In the genomic region with DNA sequence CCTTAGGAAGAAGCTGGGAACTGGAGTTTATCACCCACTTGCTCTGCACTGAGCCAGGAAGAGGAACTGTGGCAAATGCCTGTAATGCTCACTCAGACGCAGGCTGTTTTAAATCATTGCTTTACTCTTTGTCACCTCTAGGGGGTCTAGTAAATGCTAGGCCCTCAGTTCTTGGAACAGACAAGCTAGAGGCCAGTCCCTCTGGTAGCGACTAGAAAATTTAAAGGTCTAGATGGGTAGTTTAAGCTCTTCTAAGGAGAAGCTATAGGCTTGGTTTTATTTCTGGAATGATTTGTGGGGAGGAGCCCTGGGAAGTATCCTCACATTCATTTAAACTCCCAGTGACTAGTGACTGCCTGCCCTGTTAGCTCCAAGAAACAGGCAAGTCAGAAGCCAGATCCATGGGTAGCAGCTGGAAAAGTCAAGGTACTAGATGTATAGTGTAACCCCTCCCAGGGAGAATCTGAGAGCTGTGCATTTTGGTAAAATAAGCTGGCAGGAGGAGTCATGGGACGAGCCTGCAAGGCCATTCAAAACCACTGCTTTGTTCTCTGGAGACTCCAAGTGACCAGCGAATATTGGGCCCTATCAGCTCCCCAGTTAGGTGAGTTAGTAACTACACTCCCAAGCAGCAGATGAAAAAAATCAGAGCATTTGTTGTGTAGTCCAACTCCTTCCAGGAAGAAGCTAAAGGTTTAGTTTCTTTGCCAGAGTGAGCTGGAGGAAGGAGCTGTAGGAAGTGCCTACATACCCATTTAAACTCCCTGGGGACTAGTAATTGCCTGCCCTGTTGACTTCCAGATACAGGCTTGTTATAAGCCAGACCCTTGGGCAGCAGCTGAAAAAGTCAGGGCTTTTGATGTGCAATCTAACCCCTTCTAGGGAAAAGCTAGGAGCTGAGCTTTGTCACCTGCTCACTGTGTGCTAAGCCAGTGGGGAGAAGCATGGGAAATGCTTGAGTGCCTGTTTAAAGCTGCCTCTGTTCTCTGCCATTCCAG, we compare ENCODE assay signal across 8 cellular contexts.
DNase-seq lines count a peak whose midpoint lies in the region; ATAC-seq and TF ChIP-seq lines count a peak whose summit lies in the region.

No MANE protein-coding gene starts in this region.

- no peaks in the 10 kb centered on the region for H3F3A ChIP-seq in SK-N-SH (replicated peaks; ENCODE audit: insufficient read depth)

- TF ChIP-seq EP300 in SK-N-SH (IDR thresholded peaks at IDR 0.05; ENCODE audit: borderline replicate concordance in 1 of 2, low read depth in 1 of 2, low read length in 1 of 2): no peak

- H3K9me2 ChIP-seq in SK-N-SH: no peaks in the 10 kb centered on the region

- DNase-seq in GM19238 (ENCODE audit: insufficient read length, low spot score) (peak; percentile 1), SK-N-SH (peak; percentile 46), type B pancreatic cell (ENCODE audit: extremely low spot score, unreplicated experiment) (no peak), NCI-H2227 treated with DMSO at 0.1 percent for 48 hours (lab: John Stamatoyannopoulos, UW) (no peak), NCI-H146 treated with DMSO at 0.1 percent for 48 hours (lab: John Stamatoyannopoulos, UW; ENCODE audit: unreplicated experiment) (no peak), vagina (ENCODE audit: extremely low spot score in 2 of 2) (no peak)

- H3K27me3 Mint-ChIP-seq in type B pancreatic cell: peaks cover 2% of the 10 kb centered on the region

- peaks cover 0 to 12% (median 10%) of the 10 kb centered on the region in 10 experiments; a peak in 15 of 20 replicates for H3K4me1 ChIP-seq in BLaER1 treated with 17β-estradiol and CSF1 and Interleukin-3, amounts not matched to agents 10 nM and 100 nM
- H3K4me1 ChIP-seq in SK-N-SH (ENCODE audit: control insufficient read depth in 1 of 2, insufficient read depth in 2 of 2, low read depth in 1 of 2, low read length in 1 of 2): no peaks in the 10 kb centered on the region; a peak in 1 of 4 replicates
- H3K4me1 ChIP-seq in vagina: no peaks in the 10 kb centered on the region

- no peaks in the 10 kb centered on the region for H3K36me3 ChIP-seq in BLaER1 treated with 17β-estradiol and CSF1 and Interleukin-3, amounts not matched to agents 10 nM and 100 nM
- H3K36me3 ChIP-seq in SK-N-SH (replicated peaks in 1 of 2; ENCODE audit: control insufficient read depth in 1 of 2, insufficient read depth in 2 of 2, low read length in 1 of 2): no peaks in the 10 kb centered on the region
- H3K36me3 ChIP-seq in vagina: no peaks in the 10 kb centered on the region

- no peaks in the 10 kb centered on the region for H4K20me1 ChIP-seq in BLaER1 treated with 17β-estradiol and CSF1 and Interleukin-3, amounts not matched to agents 10 nM and 100 nM
- H4K20me1 ChIP-seq in SK-N-SH (ENCODE audit: insufficient read depth): no peaks in the 10 kb centered on the region

- intact Hi-C loops in vagina (cut with DNase I): no loop called here

- no peak overlapping the region for H3K4me3 ChIP-seq in BLaER1 treated with 17β-estradiol and CSF1 and Interleukin-3, amounts not matched to agents 10 nM and 100 nM
- H3K4me3 ChIP-seq in SK-N-SH (ENCODE audit: low read depth in 2 of 2, low read length in 1 of 2) (no peak overlapping the region; a peak in 1 of 4 replicates), vagina (no peak overlapping the region)

- TF ChIP-seq CTCF in SK-N-SH (IDR thresholded peaks at IDR 0.05) (peak; percentile 56), type B pancreatic cell (conservative IDR thresholded peaks at IDR 0.05) (peak; percentile 67), vagina (IDR thresholded peaks at IDR 0.05) (no peak)

- TF ChIP-seq POLR2A in vagina (IDR thresholded peaks at IDR 0.05): no peak

- H2AFZ ChIP-seq in SK-N-SH (ENCODE audit: low read depth): no peak overlapping the region

- no peaks in the 10 kb centered on the region for H3K79me2 ChIP-seq in SK-N-SH (ENCODE audit: insufficient read depth)

- no peaks in the 10 kb centered on the region for H3K27me3 ChIP-seq in BLaER1 treated with 17β-estradiol and CSF1 and Interleukin-3, amounts not matched to agents 10 nM and 100 nM
- H3K27me3 ChIP-seq in SK-N-SH (ENCODE audit: insufficient read depth) (no peaks in the 10 kb centered on the region), vagina (no peaks in the 10 kb centered on the region)

- peaks cover 6% of the 10 kb centered on the region for H3K9me3 Mint-ChIP-seq in type B pancreatic cell

- peaks cover 6% of the 10 kb centered on the region for H3K36me3 Mint-ChIP-seq in type B pancreatic cell

- no peak for TF ChIP-seq RAD21 in SK-N-SH (IDR thresholded peaks at IDR 0.05; ENCODE audit: low read length)

- CTCF ChIA-PET in SK-N-SH (lab: Yijun Ruan, JAX): interaction anchor here (0.6 to 5.0 kb wide), 16 partner anchors 8 to 1340 kb away, joined by 3 to 27 read pairs (median 4); no protein-coding TSS in a partner anchor

- ATAC-seq in HG03135 (IDR thresholded peaks at IDR 0.05; ENCODE audit: unreplicated experiment): peak; percentile 92

- peak overlapping the region in 10 of 11 experiments; percentile 15 to 57 (median 44); a peak in 18 of 22 replicates for H3K4me2 ChIP-seq in BLaER1 treated with 17β-estradiol and CSF1 and Interleukin-3, amounts not matched to agents 10 nM and 100 nM
- H3K4me2 ChIP-seq in SK-N-SH: no peak overlapping the region

- no peak overlapping the region for H3K4me3 Mint-ChIP-seq in type B pancreatic cell

- H3K9ac ChIP-seq in BLaER1 treated with 17β-estradiol and CSF1 and Interleukin-3, amounts not matched to agents 10 nM and 100 nM: no peak overlapping the region
- no peak overlapping the region for H3K9ac ChIP-seq in SK-N-SH

- POLR2A ChIA-PET in SK-N-SH (lab: Yijun Ruan, JAX): no interaction called here

- WGBS in SK-N-SH (ENCODE audit: low lambda C conversion rate): 31% methylated on average over 4 of the region's 4 CpGs

- H3K9me3 ChIP-seq in BLaER1 treated with 17β-estradiol and CSF1 and Interleukin-3, amounts not matched to agents 10 nM and 100 nM (replicated peaks in 1 of 11): peaks cover 0 to 16% (median 5%) of the 10 kb centered on the region in 11 experiments; a peak in 10 of 22 replicates
- H3K9me3 ChIP-seq in SK-N-SH (0 out of 2 replicates have a peak, but pooled peaks cover 8% of the 10 kb centered on the region), vagina (no peaks in the 10 kb centered on the region)

- no peak overlapping the region for H3K27ac Mint-ChIP-seq in type B pancreatic cell

- H3K27ac ChIP-seq in BLaER1 treated with 17β-estradiol and CSF1 and Interleukin-3, amounts not matched to agents 10 nM and 100 nM: no peak overlapping the region
- H3K27ac ChIP-seq in SK-N-SH (ENCODE audit: low read depth in 2 of 2, low read length in 1 of 2) (no peak overlapping the region), vagina (no peak overlapping the region)

- H3K4me1 Mint-ChIP-seq in type B pancreatic cell (ENCODE audit: unreplicated experiment): peaks cover 24% of the 10 kb centered on the region

TF ChIP-seq in SK-N-SH, 30 proteins besides CTCF, POLR2A, EP300 and RAD21:
- no peak for TF ChIP-seq TAF1 (IDR thresholded peaks at IDR 0.05; ENCODE audit: borderline replicate concordance, low read depth, low read length)
- no peak for TF ChIP-seq GATA2 (CRISPR knock-in tag; IDR thresholded peaks at IDR 0.05)
- no peak for TF ChIP-seq POLR2AphosphoS5 (IDR thresholded peaks at IDR 0.05; ENCODE audit: low read depth, low read length)
- no peak for TF ChIP-seq FOXM1 (IDR thresholded peaks at IDR 0.05; ENCODE audit: low read depth)
- no peak for TF ChIP-seq YY1 (IDR thresholded peaks at IDR 0.05; ENCODE audit: low read depth)
- TF ChIP-seq, protein P1, sequence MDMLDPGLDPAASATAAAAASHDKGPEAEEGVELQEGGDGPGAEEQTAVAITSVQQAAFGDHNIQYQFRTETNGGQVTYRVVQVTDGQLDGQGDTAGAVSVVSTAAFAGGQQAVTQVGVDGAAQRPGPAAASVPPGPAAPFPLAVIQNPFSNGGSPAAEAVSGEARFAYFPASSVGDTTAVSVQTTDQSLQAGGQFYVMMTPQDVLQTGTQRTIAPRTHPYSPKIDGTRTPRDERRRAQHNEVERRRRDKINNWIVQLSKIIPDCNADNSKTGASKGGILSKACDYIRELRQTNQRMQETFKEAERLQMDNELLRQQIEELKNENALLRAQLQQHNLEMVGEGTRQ (IDR thresholded peaks at IDR 0.05; ENCODE audit: borderline replicate concordance, low read depth, low read length): no peak
- no peak for TF ChIP-seq SIN3A (IDR thresholded peaks at IDR 0.05; ENCODE audit: borderline replicate concordance, low read depth, low read length)

Comparison
In these comparisons a context has a peak if more than half of its experiments do, and no peak if none do; other contexts are left out.
1. DNase-seq: peak in GM19238 (single experiment) and SK-N-SH (single experiment); none in type B pancreatic cell (single experiment), NCI-H2227 treated with DMSO at 0.1 percent for 48 hours (single experiment), NCI-H146 treated with DMSO at 0.1 percent for 48 hours (single experiment) and vagina (0 of 2).
2. CTCF ChIP-seq: peak in SK-N-SH (single experiment) and type B pancreatic cell (single experiment); none in vagina (0 of 3).